Comparison of ENCODE assay signal across 3 cellular contexts in genomic region chr9:93416530-93417235, GRCh38.
"Had no signal": no experiment of that assay in that cellular context is flagged by ENCODE, and none has a peak within 500 bp of the region (broad histone marks: within the 10 kb centered on the region; RNA-seq: fewer than 3 reads in every experiment).

No MANE protein-coding gene starts in this region.

- H3K4me3 ChIP-seq: GM12878 had no signal

- DNase-seq: GDM1, GF-D8 had no signal

- ATAC-seq: GM12878 had no signal
